Comparison of ENCODE assay signal across 1 cellular context in genomic region chrX:830532-830931, GRCh38.
TF ChIP-seq lines count a peak whose summit lies in the region.

No MANE protein-coding gene starts in this region.

TF ChIP-seq in H1, 55 proteins besides CTCF, POLR2A, EP300 and RAD21:
- peak; percentile 37; the same call in 1 of the 2 replicates for TF ChIP-seq TEAD4 (IDR thresholded peaks at IDR 0.05; ENCODE audit: low read depth, low read length)
- no peak for TF ChIP-seq FOSL1 (IDR thresholded peaks at IDR 0.05; ENCODE audit: insufficient read depth, low read depth, low read length)
- peak; percentile 59 for TF ChIP-seq E2F6 (IDR thresholded peaks at IDR 0.05)
